ENCODE assay signal across 8 cellular contexts in genomic region chr15:40108855-40109735, GRCh38. TPM values are rescaled to one million over a fixed set of nuclear protein-coding genes. Genes with fewer than 3 reads are reported as not detected.
DNase-seq lines count a peak whose midpoint lies in the region; ATAC-seq and TF ChIP-seq lines count a peak whose summit lies in the region.

BMF (minus strand) TSS chr15:40108879; CDS start chr15:40106086, 2,793 bp downstream.

- no peak for TF ChIP-seq POLR2A in ovary (IDR thresholded peaks at IDR 0.05)

- H3K27ac Mint-ChIP-seq in activated naive CD4-positive, alpha-beta T cell treated with anti-CD3 and anti-CD28 coated beads, Interleukin-2, amount 50 U/mL, for 72 hours = peak within 1 kb of the TSS; percentile 60 to 69

- H3K4me1 ChIP-seq in ovary (ENCODE audit: insufficient read depth) (peaks cover 21% of the 10 kb centered on the region), tibial artery (peaks cover 0 to 50% (median 34%) of the 10 kb centered on the region in 4 donors)

- no peaks in the 10 kb centered on the region for H3K9me3 Mint-ChIP-seq in activated naive CD4-positive, alpha-beta T cell treated with anti-CD3 and anti-CD28 coated beads, Interleukin-2, amount 50 U/mL, for 72 hours

- intact Hi-C loops in Right ventricle myocardium inferior (cut with DNase I) (loop anchor here (5.0 to 10.0 kb wide), 3 partner anchors 53 to 327 kb away; partner anchors contain the start of genes BUB1B and FSIP1), ovary (cut with DNase I) (loop anchor here in 3 of 4 donors (2.0 to 10.0 kb wide), 6 partner anchors 37 to 236 kb away; partner anchors contain the start of gene CCDC9B (in 1 of the 3)), tibial artery (cut with DNase I; ENCODE audit: low total_unique reads) (loop anchor here (10.0 kb wide), 2 partner anchors 64 to 1146 kb away; no protein-coding TSS in a partner anchor)

- H3K9me3 ChIP-seq in ovary (no peaks in the 10 kb centered on the region), tibial artery (no peaks in the 10 kb centered on the region)

- H3K27ac ChIP-seq in ovary (peak within 1 kb of the TSS; percentile 50 to 91), tibial artery (peak within 1 kb of the TSS; percentile 77 to 79)

- peak in 2 of 3 donors; percentile 16 to 28 for TF ChIP-seq CTCF in ovary (IDR thresholded peaks at IDR 0.05)
- peak in 1 of 2 experiments; percentile 14 for TF ChIP-seq CTCF in tibial artery (IDR thresholded peaks at IDR 0.05)

- H3K4me3 ChIP-seq in GM08714 (ENCODE audit: low read length) (peak within 1 kb of the TSS; percentile 78), ovary (peak within 1 kb of the TSS; percentile 92), tibial artery (peak within 1 kb of the TSS; percentile 72 to 91)

- no peaks in the 10 kb centered on the region for H3K36me3 ChIP-seq in ovary
- no peaks in the 10 kb centered on the region for H3K36me3 ChIP-seq in tibial artery

- DNase-seq in NCI-H1092 treated with DMSO at 0.1 percent for 48 hours (lab: John Stamatoyannopoulos, UW) (peak; percentile 91), Right ventricle myocardium inferior (ENCODE audit: missing footprints) (peak; percentile 100), ovary (peak; percentile 100), tibial artery (peak; percentile 100)
- peak; percentile 92 to 97 for DNase-seq in activated naive CD4-positive, alpha-beta T cell treated with anti-CD3 and anti-CD28 coated beads, Interleukin-2, amount 50 U/mL, for 72 hours (ENCODE audit: low spot score in 2 of 2)

- 3 to 4% (median 4%) methylated on average over 44 to 48 of the region's 48 CpGs for WGBS in ovary, 3 donors

- H3K36me3 Mint-ChIP-seq in activated naive CD4-positive, alpha-beta T cell treated with anti-CD3 and anti-CD28 coated beads, Interleukin-2, amount 50 U/mL, for 72 hours = peaks cover 0 to 8% of the 10 kb centered on the region in 2 donors

- no peak for TF ChIP-seq EP300 in ovary (IDR thresholded peaks at IDR 0.05)

- H3K27me3 ChIP-seq in ovary = no peaks in the 10 kb centered on the region
- peaks cover 0 to 6% of the 10 kb centered on the region in 2 donors for H3K27me3 ChIP-seq in tibial artery

- peak; percentile 60 for ATAC-seq in HG02610 (IDR thresholded peaks at IDR 0.05; ENCODE audit: unreplicated experiment)
- ATAC-seq in SK-N-SH treated with all-trans-retinoic acid at 6 μM for 48 hours = peak; percentile 85
- ATAC-seq in activated naive CD4-positive, alpha-beta T cell treated with anti-CD3 and anti-CD28 coated beads, Interleukin-2, amount 50 U/mL, for 72 hours = peak; percentile 61 to 75
- peak; percentile 80 for ATAC-seq in Right ventricle myocardium inferior

TF ChIP-seq in SK-N-SH treated with all-trans-retinoic acid at 6 μM for 48 hours, 23 proteins besides CTCF, POLR2A, EP300 and RAD21:
- TF ChIP-seq ISL1 (CRISPR knock-in tag; IDR thresholded peaks at IDR 0.05) = no peak
- no peak for TF ChIP-seq TOX (CRISPR knock-in tag; IDR thresholded peaks at IDR 0.05; ENCODE audit: borderline replicate concordance)
- TF ChIP-seq TCF4 (CRISPR knock-in tag; IDR thresholded peaks at IDR 0.05; ENCODE audit: borderline replicate concordance) = no peak
- TF ChIP-seq ZNF8 (CRISPR knock-in tag; IDR thresholded peaks at IDR 0.05) = no peak
- no peak for TF ChIP-seq OSR1 (CRISPR knock-in tag; IDR thresholded peaks at IDR 0.05)
- no peak for TF ChIP-seq ESRRG (CRISPR knock-in tag; IDR thresholded peaks at IDR 0.05)
- no peak for TF ChIP-seq POU6F1 (CRISPR knock-in tag; IDR thresholded peaks at IDR 0.05; ENCODE audit: borderline replicate concordance, low read depth)
- TF ChIP-seq PPARA (CRISPR knock-in tag; IDR thresholded peaks at IDR 0.05; ENCODE audit: borderline replicate concordance) = no peak
- TF ChIP-seq ZNF70 (CRISPR knock-in tag; IDR thresholded peaks at IDR 0.05) = no peak
- TF ChIP-seq ZFP30 (CRISPR knock-in tag; IDR thresholded peaks at IDR 0.05) = no peak
- TF ChIP-seq ZFP3 (CRISPR knock-in tag; IDR thresholded peaks at IDR 0.05) = no peak
- TF ChIP-seq ZC3H10 (CRISPR knock-in tag; IDR thresholded peaks at IDR 0.05) = no peak
- no peak for TF ChIP-seq CREB5 (CRISPR knock-in tag; IDR thresholded peaks at IDR 0.05; ENCODE audit: low read depth)
- no peak for TF ChIP-seq SNAI2 (CRISPR knock-in tag; IDR thresholded peaks at IDR 0.05)
- no peak for TF ChIP-seq CSDC2 (CRISPR knock-in tag; IDR thresholded peaks at IDR 0.05)
- TF ChIP-seq ZNF565 (CRISPR knock-in tag; conservative IDR thresholded peaks at IDR 0.05; ENCODE audit: low read depth) = no peak

RNA-seq across cellular contexts. Expression of gene BMF, which starts in this region (rescaled TPM):
- 10 to 100 TPM; 10.8 to 11.6 TPM for total RNA-seq in activated naive CD4-positive, alpha-beta T cell treated with anti-CD3 and anti-CD28 coated beads, Interleukin-2, amount 50 U/mL, for 72 hours
- total RNA-seq in Right ventricle myocardium inferior = 3.2 TPM
- 10 to 100 TPM in 6 of 7 donors, 1 to 10 TPM in 1; 5.7 to 26.5 (median 20.3) TPM for total RNA-seq in ovary
- 10 to 100 TPM; 12.7 to 14.3 TPM for polyA plus RNA-seq in ovary

Comparison
In these comparisons a context has a peak if more than half of its experiments do, and no peak if none do; other contexts are left out.
1. Peak in every context shown above with its lines: DNase-seq, ATAC-seq, H3K4me3 ChIP-seq and H3K27ac ChIP-seq.